ENCODE assay signal across 8 cellular contexts in genomic region chr5:78293856-78294249, GRCh38. TPM values are rescaled to one million over a fixed set of nuclear protein-coding genes. Genes with fewer than 3 reads are reported as not detected.
DNase-seq lines count a peak whose midpoint lies in the region; ATAC-seq, FAIRE-seq and TF ChIP-seq lines count a peak whose summit lies in the region.

No MANE protein-coding gene starts in this region.

- peak overlapping the region; percentile 90 for H2AFZ ChIP-seq in astrocyte (ENCODE audit: low read depth, low read length)

- H3K27ac Mint-ChIP-seq in astrocyte (ENCODE audit: unreplicated experiment) = peak overlapping the region; percentile 99

- peak overlapping the region; percentile 99 for H3K9ac ChIP-seq in astrocyte (ENCODE audit: low read length)

- TF ChIP-seq CTCF in C4-2B (conservative IDR thresholded peaks at IDR 0.05) (no peak), astrocyte (IDR thresholded peaks at IDR 0.05; ENCODE audit: insufficient read depth, low read depth, low read length) (no peak), thoracic aorta (IDR thresholded peaks at IDR 0.05) (no peak)

- H3K4me2 ChIP-seq in astrocyte (ENCODE audit: low read length) = peak overlapping the region; percentile 95

- H3K27me3 ChIP-seq in astrocyte (ENCODE audit: insufficient read depth, low read length) (no peaks in the 10 kb centered on the region), thoracic aorta (replicated peaks; ENCODE audit: insufficient read depth) (no peaks in the 10 kb centered on the region)

- FAIRE-seq in astrocyte (lab: Jason Lieb, UNC) = no peak

- H3K4me1 ChIP-seq in astrocyte (ENCODE audit: insufficient read depth, low read length) (peaks cover 3% of the 10 kb centered on the region), thoracic aorta (ENCODE audit: control insufficient read depth in 1 of 2, low read depth in 2 of 2) (peaks cover 4 to 45% of the 10 kb centered on the region in 2 donors)

- H4K20me1 ChIP-seq in astrocyte (ENCODE audit: insufficient read depth, low read length) = peaks cover 16% of the 10 kb centered on the region

- H3K9me3 ChIP-seq in astrocyte (ENCODE audit: insufficient read depth, low read depth, low read length) = no peaks in the 10 kb centered on the region
- H3K9me3 ChIP-seq in thoracic aorta = no peaks in the 10 kb centered on the region

- ATAC-seq in thoracic aorta (ENCODE audit: insufficient number of reproducible peaks, low FRiP score, low read depth) (no peak), HG03097 (IDR thresholded peaks at IDR 0.05; ENCODE audit: low FRiP score, unreplicated experiment) (no peak)

- no peaks in the 10 kb centered on the region for H3K9me3 Mint-ChIP-seq in astrocyte (ENCODE audit: unreplicated experiment)

- H3K4me1 Mint-ChIP-seq in astrocyte (ENCODE audit: low read depth, unreplicated experiment) = peaks cover 26% of the 10 kb centered on the region

- peak overlapping the region; percentile 79 for H3K27ac ChIP-seq in C4-2B
- peak overlapping the region; percentile 91 for H3K27ac ChIP-seq in astrocyte (ENCODE audit: low read depth, low read length)
- H3K27ac ChIP-seq in thoracic aorta = peak overlapping the region; percentile 80 to 96

- peak overlapping the region; percentile 97 for H3K4me3 Mint-ChIP-seq in astrocyte (ENCODE audit: unreplicated experiment)

- H3K4me3 ChIP-seq in astrocyte (ENCODE audit: insufficient read depth, low read depth, low read length) (peak overlapping the region; percentile 98), thoracic aorta (peak overlapping the region; percentile 86)

- peaks cover 56% of the 10 kb centered on the region for H3K79me2 ChIP-seq in astrocyte (ENCODE audit: insufficient read depth, low read length)

- H3K36me3 ChIP-seq in astrocyte (ENCODE audit: insufficient read depth, low read length) (no peaks in the 10 kb centered on the region), thoracic aorta (no peaks in the 10 kb centered on the region)

- no peaks in the 10 kb centered on the region for H3K36me3 Mint-ChIP-seq in astrocyte (ENCODE audit: low read depth, unreplicated experiment)

- H3K27me3 Mint-ChIP-seq in astrocyte (ENCODE audit: low read depth, unreplicated experiment) = no peaks in the 10 kb centered on the region

- peak; percentile 11 for DNase-seq in HT1080 (ENCODE audit: low read depth)
- peak; percentile 2 for DNase-seq in astrocyte (ENCODE audit: low read depth)
- DNase-seq in kidney tubule cell (ENCODE audit: low spot score) = peak; percentile 6
- no peak for DNase-seq in thoracic aorta (ENCODE audit: low spot score)
- DNase-seq in posterior vena cava (ENCODE audit: low spot score) = no peak
- no peak for DNase-seq in putamen (ENCODE audit: low spot score)

- intact Hi-C loops in posterior vena cava (cut with DNase I) = loop anchor here (5.0 to 10.0 kb wide), 2 partner anchors 61 to 63 kb away; no protein-coding TSS in a partner anchor

RNA-seq across cellular contexts. Expression of gene AP3B1, which starts 0.6 kb away (rescaled TPM):
- total RNA-seq in HT1080 (2014; rRNA removed; shearing (Covaris generic)) = 28.4 and 30.3 TPM in 2 replicates
- 24.8 and 34.5 TPM in 2 replicates for polyA plus RNA-seq in HT1080 (2015; cell fraction: cytosol; rRNA removed)
- polyA plus RNA-seq in HT1080 (2015; cell fraction: nucleus; rRNA removed) = 59.1 and 68.1 TPM in 2 replicates
- total RNA-seq in astrocyte (64.8 and 66.8 TPM in 2 replicates), thoracic aorta (10 to 100 TPM; 50.4 to 52.6 TPM), posterior vena cava (10 to 100 TPM; 37.0 to 44.4 TPM)

Comparison
In these comparisons a context has a peak if more than half of its experiments do, and no peak if none do; other contexts are left out.
1. DNase-seq: peak in HT1080 (single experiment), astrocyte (single experiment) and kidney tubule cell (single experiment); none in thoracic aorta (single experiment), posterior vena cava (single experiment) and putamen (single experiment).
2. Peak in every context shown above with its lines, with median percentiles within 50 percentile points of each other: H3K27ac ChIP-seq.